Comparison of ENCODE assay signal across 9 cellular contexts in genomic region chr2:241270531-241270930, GRCh38. TPM values are rescaled to one million over a fixed set of nuclear protein-coding genes. Genes with fewer than 3 reads are reported as not detected.
DNase-seq lines count a peak whose midpoint lies in the region; ATAC-seq and TF ChIP-seq lines count a peak whose summit lies in the region.
"Had no signal": no experiment of that assay in that cellular context is flagged by ENCODE, and none has a peak within 500 bp of the region (broad histone marks: within the 10 kb centered on the region; RNA-seq: fewer than 3 reads in every experiment).

No MANE protein-coding gene starts in this region.

- WGBS in gastroesophageal sphincter (ENCODE audit: low coverage in 1 of 2), 2 donors: 20% methylated on average over 1 of the region's 5 CpGs; no CpG with 5 or more reads in 1 of the 2 donors

- H3K9me3 ChIP-seq in gastroesophageal sphincter: no peaks in the 10 kb centered on the region
- H3K9me3 ChIP-seq in skeletal muscle satellite cell (replicated peaks; ENCODE audit: low read length): no peaks in the 10 kb centered on the region

- peaks cover 3% of the 10 kb centered on the region for H3K9me3 Mint-ChIP-seq in activated CD4-positive, alpha-beta T cell treated with anti-CD3 and anti-CD28 coated beads, Interleukin-2, amount 10 ng/mL, durations not matched to agents 24 days and 14 days
- H3K9me3 Mint-ChIP-seq in activated B cell treated with CpG ODN at 0.5 μM for 24 hours: peaks cover 4% of the 10 kb centered on the region

- H3K36me3 ChIP-seq in gastroesophageal sphincter (peaks cover 0 to 36% of the 10 kb centered on the region in 2 donors), skeletal muscle satellite cell (ENCODE audit: insufficient read depth, low read length) (peaks cover 32% of the 10 kb centered on the region)

- H3K4me1 Mint-ChIP-seq in activated CD4-positive, alpha-beta T cell treated with anti-CD3 and anti-CD28 coated beads, Interleukin-2, amount 10 ng/mL, durations not matched to agents 24 days and 14 days: peaks cover 44% of the 10 kb centered on the region
- peaks cover 36% of the 10 kb centered on the region for H3K4me1 Mint-ChIP-seq in activated B cell treated with CpG ODN at 0.5 μM for 24 hours

- peak overlapping the region; percentile 92 for H3K4me3 Mint-ChIP-seq in activated CD4-positive, alpha-beta T cell treated with anti-CD3 and anti-CD28 coated beads, Interleukin-2, amount 10 ng/mL, durations not matched to agents 24 days and 14 days
- peak overlapping the region; percentile 94 for H3K4me3 Mint-ChIP-seq in activated B cell treated with CpG ODN at 0.5 μM for 24 hours

- peaks cover 40% of the 10 kb centered on the region for H3K36me3 Mint-ChIP-seq in activated CD4-positive, alpha-beta T cell treated with anti-CD3 and anti-CD28 coated beads, Interleukin-2, amount 10 ng/mL, durations not matched to agents 24 days and 14 days (ENCODE audit: low read depth)
- peaks cover 34% of the 10 kb centered on the region for H3K36me3 Mint-ChIP-seq in activated B cell treated with CpG ODN at 0.5 μM for 24 hours (ENCODE audit: low read depth)

- DNase-seq in activated CD4-positive, alpha-beta T cell treated with anti-CD3 and anti-CD28 coated beads, Interleukin-2, amount 10 ng/mL, durations not matched to agents 24 days and 14 days: no peak
- no peak for DNase-seq in activated CD4-positive, alpha-beta T cell treated with anti-CD3 and anti-CD28 coated beads for 1 hour
- DNase-seq in activated B cell treated with CpG ODN at 0.5 μM for 24 hours (no peak), medulla oblongata (ENCODE audit: extremely low spot score) (no peak), DMS153 (lab: John Stamatoyannopoulos, UW) (no peak)
- DNase-seq: activated CD4-positive, alpha-beta T cell treated with anti-CD3 and anti-CD28 coated beads, Interleukin-2, amount 50 U/mL, for 4 hours had no signal

- H3K27me3 Mint-ChIP-seq in activated CD4-positive, alpha-beta T cell treated with anti-CD3 and anti-CD28 coated beads, Interleukin-2, amount 10 ng/mL, durations not matched to agents 24 days and 14 days: no peaks in the 10 kb centered on the region
- no peaks in the 10 kb centered on the region for H3K27me3 Mint-ChIP-seq in activated B cell treated with CpG ODN at 0.5 μM for 24 hours

- no peak for TF ChIP-seq POLR2A in gastroesophageal sphincter (IDR thresholded peaks at IDR 0.05)

- H3K27ac Mint-ChIP-seq in activated CD4-positive, alpha-beta T cell treated with anti-CD3 and anti-CD28 coated beads, Interleukin-2, amount 10 ng/mL, durations not matched to agents 24 days and 14 days: no peak overlapping the region
- H3K27ac Mint-ChIP-seq in activated B cell treated with CpG ODN at 0.5 μM for 24 hours: no peak overlapping the region

- peaks cover 0 to 63% (median 25%) of the 10 kb centered on the region in 3 donors for H3K4me1 ChIP-seq in gastroesophageal sphincter
- H3K4me1 ChIP-seq in skeletal muscle satellite cell (ENCODE audit: control insufficient read depth, insufficient read depth, low read length): peaks cover 31% of the 10 kb centered on the region

- H3K27me3 ChIP-seq in gastroesophageal sphincter (no peaks in the 10 kb centered on the region), skeletal muscle satellite cell (ENCODE audit: control insufficient read depth, insufficient read depth, low read length) (no peaks in the 10 kb centered on the region)

- CTCF ChIA-PET in activated B cell treated with CpG ODN at 0.5 μM for 24 hours (lab: Charles Lee): no interaction called here

- no peak for ATAC-seq in activated B cell treated with CpG ODN at 0.5 μM for 24 hours (ENCODE audit: low read depth)
- no peak for ATAC-seq in gastroesophageal sphincter
- no peak for ATAC-seq in HG03521 (IDR thresholded peaks at IDR 0.05; ENCODE audit: unreplicated experiment)

- TF ChIP-seq EP300 in gastroesophageal sphincter (IDR thresholded peaks at IDR 0.05): no peak

- H3K4me3 ChIP-seq in gastroesophageal sphincter: peak overlapping the region in 1 of 2 donors; percentile 99
- H3K4me3 ChIP-seq in skeletal muscle satellite cell (ENCODE audit: low read length): peak overlapping the region; percentile 76

- peak overlapping the region; percentile 88 for H3K9ac ChIP-seq in skeletal muscle satellite cell (ENCODE audit: low read depth, low read length)

- intact Hi-C loops in activated CD4-positive, alpha-beta T cell treated with anti-CD3 and anti-CD28 coated beads, Interleukin-2, amount 10 ng/mL, durations not matched to agents 24 days and 14 days (cut with micrococcal nuclease): no loop called here
- intact Hi-C loops in activated B cell treated with CpG ODN at 0.5 μM for 24 hours (cut with micrococcal nuclease): loop anchor here (5.0 to 10.0 kb wide), 3 partner anchors 87 to 344 kb away; partner anchors contain the start of gene FARP2

- TF ChIP-seq CTCF in activated B cell treated with CpG ODN at 0.5 μM for 24 hours (IDR thresholded peaks at IDR 0.05) (no peak), gastroesophageal sphincter (IDR thresholded peaks at IDR 0.05) (no peak)

- H3K4me2 ChIP-seq in skeletal muscle satellite cell (ENCODE audit: low read length): peak overlapping the region; percentile 94

- POLR2A ChIA-PET in activated B cell treated with CpG ODN at 0.5 μM for 24 hours (lab: Charles Lee): no interaction called here

- peak overlapping the region in 3 of 4 donors; percentile 20 to 98 (median 98) for H3K27ac ChIP-seq in gastroesophageal sphincter

RNA-seq across cellular contexts. Expression of gene HDLBP, which starts 44.9 kb away (rescaled TPM):
- total RNA-seq in activated CD4-positive, alpha-beta T cell treated with anti-CD3 and anti-CD28 coated beads, Interleukin-2, amount 10 ng/mL, durations not matched to agents 24 days and 14 days: 266 and 270 TPM in 2 replicates
- total RNA-seq in activated B cell treated with CpG ODN at 0.5 μM for 24 hours (158 and 168 TPM in 2 replicates), gastroesophageal sphincter (100 to 1,000 TPM; 279 to 367 (median 295) TPM)
- 755 and 778 TPM in 2 replicates for total RNA-seq in skeletal muscle satellite cell (2012; rRNA removed)

RNA-seq across cellular contexts. Expression of gene SEPTIN2, which starts 45.2 kb away (rescaled TPM):
- 212 and 215 TPM in 2 replicates for total RNA-seq in activated CD4-positive, alpha-beta T cell treated with anti-CD3 and anti-CD28 coated beads, Interleukin-2, amount 10 ng/mL, durations not matched to agents 24 days and 14 days
- 238 and 251 TPM in 2 replicates for total RNA-seq in activated B cell treated with CpG ODN at 0.5 μM for 24 hours
- total RNA-seq in gastroesophageal sphincter: 100 to 1,000 TPM; 317 to 360 (median 330) TPM
- total RNA-seq in skeletal muscle satellite cell (2012; rRNA removed): 332 and 344 TPM in 2 replicates
